Comparison of ENCODE assay signal across 10 cellular contexts in genomic region chr12:122412851-122413433, GRCh38. TPM values are rescaled to one million over a fixed set of nuclear protein-coding genes. Genes with fewer than 3 reads are reported as not detected.
DNase-seq lines count a peak whose midpoint lies in the region; ATAC-seq, FAIRE-seq and TF ChIP-seq lines count a peak whose summit lies in the region.
"Had no signal": no experiment of that assay in that cellular context is flagged by ENCODE, and none has a peak within 500 bp of the region (broad histone marks: within the 10 kb centered on the region; RNA-seq: fewer than 3 reads in every experiment).

No MANE protein-coding gene starts in this region.

- H3K4me2 ChIP-seq in K562 (ENCODE audit: insufficient read depth, low read length) = no peak overlapping the region
- H3K4me2 ChIP-seq in mesendoderm (ENCODE audit: low read length) = no peak overlapping the region

- no peak overlapping the region for H2AK5ac ChIP-seq in mesendoderm (ENCODE audit: low read length)

- H3K27ac ChIP-seq in K562 (ENCODE audit: extremely low read depth, low read depth, low read length) (no peak overlapping the region; the same call in 2 of the 3 replicates), mesendoderm (ENCODE audit: low read depth, low read length) (no peak overlapping the region)
- H3K27ac ChIP-seq: RWPE1 had no signal

- no peak for ATAC-seq in K562
- ATAC-seq in HG03039 (IDR thresholded peaks at IDR 0.05; ENCODE audit: unreplicated experiment) = no peak
- ATAC-seq in GM18909 (IDR thresholded peaks at IDR 0.05; ENCODE audit: poor library complexity, unreplicated experiment) = no peak

- H2BK5ac ChIP-seq in mesendoderm (ENCODE audit: low read length) = no peak overlapping the region

- no peaks in the 10 kb centered on the region for H3K9me3 Mint-ChIP-seq in HFFc6
- no peaks in the 10 kb centered on the region for H3K9me3 Mint-ChIP-seq in osteocyte (ENCODE audit: unreplicated experiment)

- H2BK120ac ChIP-seq in mesendoderm (ENCODE audit: low read depth, low read length) = no peak overlapping the region

- peak; percentile 11 for DNase-seq in CD1c-positive myeloid dendritic cell (ENCODE audit: extremely low spot score)
- DNase-seq in HFFc6 = no peak
- no peak for DNase-seq in K562 (ENCODE audit: extremely low read depth in 1 of 4, low spot score in 3 of 4)
- no peak for DNase-seq in osteocyte (ENCODE audit: extremely low spot score, unreplicated experiment)
- no peak for DNase-seq in mesendoderm
- DNase-seq in NCI-H1417 (lab: John Stamatoyannopoulos, UW) = no peak
- DNase-seq: DMS79 treated with DMSO at 0.1 percent for 48 hours had no signal

- H4K8ac ChIP-seq in mesendoderm (ENCODE audit: low read depth, low read length) = no peak overlapping the region

- no peak overlapping the region for H3K56ac ChIP-seq in mesendoderm (ENCODE audit: low read length)

- H3K4ac ChIP-seq in mesendoderm (ENCODE audit: low read depth, low read length) = no peak overlapping the region

- no peak overlapping the region for H4K5ac ChIP-seq in mesendoderm (ENCODE audit: low read length)

- intact Hi-C loops in K562 (cut with micrococcal nuclease) = no loop called here

- no peak overlapping the region for H3K23ac ChIP-seq in mesendoderm (ENCODE audit: low read length)

- no peak overlapping the region for H2AFZ ChIP-seq in K562 (ENCODE audit: low read depth, low read length)

- no peak overlapping the region for H3K18ac ChIP-seq in mesendoderm (ENCODE audit: low read length)

- H3K27me3 Mint-ChIP-seq in HFFc6 (ENCODE audit: insufficient read depth) (no peaks in the 10 kb centered on the region; the same call in 1 of the 2 replicates), osteocyte (ENCODE audit: unreplicated experiment) (no peaks in the 10 kb centered on the region)

- no peak for TF ChIP-seq POLR2A in K562 (conservative IDR thresholded peaks at IDR 0.05)

- peaks cover 19% of the 10 kb centered on the region for H3K4me1 Mint-ChIP-seq in HFFc6 (ENCODE audit: low read depth)
- H3K4me1 Mint-ChIP-seq in osteocyte (ENCODE audit: unreplicated experiment) = peaks cover 32% of the 10 kb centered on the region

- BruUV-seq in K562 (replicated peaks; lab: Mats Ljungman, UMichigan) = TSS peak; percentile 14

- H3K9me3 ChIP-seq in K562 (replicated peaks; ENCODE audit: control insufficient read depth, insufficient read depth, low read depth, low read length) = no peaks in the 10 kb centered on the region

- H3K4me1 ChIP-seq in K562 (replicated peaks in 1 of 2; ENCODE audit: control insufficient read depth in 2 of 2, insufficient read depth in 2 of 2, low read length in 2 of 2) (no peaks in the 10 kb centered on the region), mesendoderm (ENCODE audit: control insufficient read depth, low read depth, low read length) (no peaks in the 10 kb centered on the region)

- no peaks in the 10 kb centered on the region for H4K20me1 ChIP-seq in K562 (replicated peaks; ENCODE audit: control insufficient read depth, insufficient read depth, low read length)

- no peaks in the 10 kb centered on the region; the same call in 1 of the 2 replicates for H3K36me3 Mint-ChIP-seq in HFFc6 (ENCODE audit: low read depth)
- no peaks in the 10 kb centered on the region for H3K36me3 Mint-ChIP-seq in osteocyte (ENCODE audit: unreplicated experiment)

- no peaks in the 10 kb centered on the region for H3K9me1 ChIP-seq in K562 (ENCODE audit: control insufficient read depth, insufficient read depth, low read length)

- POLR2A ChIA-PET in K562 (lab: Yijun Ruan, JAX) = interaction anchor here (1.0 to 1.7 kb wide), 6 partner anchors 9 to 36 kb away, joined by 3 to 12 read pairs (median 6); partner anchors contain the start of gene CLIP1

- H2BK15ac ChIP-seq in mesendoderm (replicated peaks; ENCODE audit: low read depth) = no peak overlapping the region

- H3K79me2 ChIP-seq in K562 (ENCODE audit: control insufficient read depth, insufficient read depth, low read length) (peaks cover 33% of the 10 kb centered on the region), mesendoderm (ENCODE audit: control insufficient read depth, insufficient read depth, low read length) (peaks cover 2% of the 10 kb centered on the region)

- H3K79me1 ChIP-seq in mesendoderm (ENCODE audit: low read length) = peaks cover 3% of the 10 kb centered on the region

- no peak for TF ChIP-seq RAD21 in K562 (CRISPR knock-in tag; conservative IDR thresholded peaks at IDR 0.05 in 1 of 2, IDR thresholded peaks at IDR 0.05 in 1 of 2)

- no peaks in the 10 kb centered on the region for H3K27me3 ChIP-seq in K562 (ENCODE audit: control insufficient read depth in 2 of 2, insufficient read depth in 2 of 2, low read length in 2 of 2)
- no peaks in the 10 kb centered on the region for H3K27me3 ChIP-seq in mesendoderm (ENCODE audit: insufficient read depth, low read length, poor library complexity)

- no peak for TF ChIP-seq EP300 in K562 (IDR thresholded peaks at IDR 0.05; ENCODE audit: low read length)

- H3K9ac ChIP-seq in K562 (ENCODE audit: insufficient read depth in 1 of 2, low read depth in 2 of 2, low read length in 2 of 2) (no peak overlapping the region), mesendoderm (ENCODE audit: low read length) (no peak overlapping the region)

- no peak for TF ChIP-seq CTCF in HFFc6 (IDR thresholded peaks at IDR 0.05)
- no peak for TF ChIP-seq CTCF in K562 (IDR thresholded peaks at IDR 0.05 in 2 of 3, conservative IDR thresholded peaks at IDR 0.05 in 1 of 3; ENCODE audit: insufficient read depth in 2 of 3, low read depth in 1 of 3, low read length in 3 of 3)
- TF ChIP-seq CTCF in osteocyte (IDR thresholded peaks at IDR 0.05) = no peak

- H3K36me3 ChIP-seq in K562 (ENCODE audit: control insufficient read depth, insufficient read depth, low read length) (no peaks in the 10 kb centered on the region), mesendoderm (ENCODE audit: control insufficient read depth, insufficient read depth, low read length) (no peaks in the 10 kb centered on the region)

- H3K4me3 ChIP-seq in K562 (no peak overlapping the region), mesendoderm (ENCODE audit: low read length) (no peak overlapping the region)

- FAIRE-seq in K562 (lab: Jason Lieb, UNC) = no peak

- H3K4me3 Mint-ChIP-seq in HFFc6 (no peak overlapping the region), osteocyte (ENCODE audit: unreplicated experiment) (peak overlapping the region; percentile 14)

- CTCF ChIA-PET in K562 (lab: Yijun Ruan, JAX; ENCODE audit: low intra/inter-chr PET ratio) = no interaction called here

- 71% methylated on average over 4 of the region's 4 CpGs for WGBS in K562 (ENCODE audit: insufficient coverage, low coverage, missing lambda C conversion rate)
- WGBS in mesendoderm (ENCODE audit: extremely low coverage, insufficient coverage, low lambda C conversion rate) = no CpG with 5 or more reads among the region's 4 CpGs

- H3K27ac Mint-ChIP-seq in HFFc6 (peak overlapping the region; percentile 49), osteocyte (ENCODE audit: unreplicated experiment) (peak overlapping the region; percentile 84)

- in situ Hi-C loops in K562 (cut with MboI) = no loop called here

TF ChIP-seq in K562, 482 proteins besides CTCF, POLR2A, EP300 and RAD21 (continues in another document):
- TF ChIP-seq, protein P1, sequence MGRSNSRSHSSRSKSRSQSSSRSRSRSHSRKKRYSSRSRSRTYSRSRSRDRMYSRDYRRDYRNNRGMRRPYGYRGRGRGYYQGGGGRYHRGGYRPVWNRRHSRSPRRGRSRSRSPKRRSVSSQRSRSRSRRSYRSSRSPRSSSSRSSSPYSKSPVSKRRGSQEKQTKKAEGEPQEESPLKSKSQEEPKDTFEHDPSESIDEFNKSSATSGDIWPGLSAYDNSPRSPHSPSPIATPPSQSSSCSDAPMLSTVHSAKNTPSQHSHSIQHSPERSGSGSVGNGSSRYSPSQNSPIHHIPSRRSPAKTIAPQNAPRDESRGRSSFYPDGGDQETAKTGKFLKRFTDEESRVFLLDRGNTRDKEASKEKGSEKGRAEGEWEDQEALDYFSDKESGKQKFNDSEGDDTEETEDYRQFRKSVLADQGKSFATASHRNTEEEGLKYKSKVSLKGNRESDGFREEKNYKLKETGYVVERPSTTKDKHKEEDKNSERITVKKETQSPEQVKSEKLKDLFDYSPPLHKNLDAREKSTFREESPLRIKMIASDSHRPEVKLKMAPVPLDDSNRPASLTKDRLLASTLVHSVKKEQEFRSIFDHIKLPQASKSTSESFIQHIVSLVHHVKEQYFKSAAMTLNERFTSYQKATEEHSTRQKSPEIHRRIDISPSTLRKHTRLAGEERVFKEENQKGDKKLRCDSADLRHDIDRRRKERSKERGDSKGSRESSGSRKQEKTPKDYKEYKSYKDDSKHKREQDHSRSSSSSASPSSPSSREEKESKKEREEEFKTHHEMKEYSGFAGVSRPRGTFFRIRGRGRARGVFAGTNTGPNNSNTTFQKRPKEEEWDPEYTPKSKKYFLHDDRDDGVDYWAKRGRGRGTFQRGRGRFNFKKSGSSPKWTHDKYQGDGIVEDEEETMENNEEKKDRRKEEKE (IDR thresholded peaks at IDR 0.05; ENCODE audit: borderline replicate concordance in 1 of 2, control insufficient read depth in 1 of 2, low read depth in 2 of 2, low read length in 1 of 2) = no peak
- no peak for TF ChIP-seq NR2C2 (CRISPR knock-in tag; IDR thresholded peaks at IDR 0.05)
- TF ChIP-seq NR2C2 (tag; IDR thresholded peaks at IDR 0.05) = 0 out of 2 replicates have a peak, but pooled peaks have one; percentile 21
- no peak for TF ChIP-seq ZEB2 (IDR thresholded peaks at IDR 0.05)

RNA-seq across cellular contexts. Expression of gene CLIP1, which starts 9.5 kb away (rescaled TPM):
- 10 to 100 TPM; 62.5 to 71.9 (median 69.1) TPM for total RNA-seq in HFFc6 (2021; fragmentation: NEBNext Ultra II Directional; extraction: Animal tissue kit (Norgen Biotek cat#: 25700))
- 77.3 and 128 TPM in 2 replicates for total RNA-seq in K562 (2011; cell fraction: chromatin; rRNA removed; ENCODE audit: low replicate concordance)
- total RNA-seq in K562 (2011; cell fraction: nucleolus; rRNA removed) = 38.0 and 40.8 TPM in 2 replicates
- total RNA-seq in K562 (2011; cell fraction: nucleoplasm; rRNA removed) = 61.1 and 81.7 TPM in 2 replicates
- 19.7 and 20.1 TPM in 2 replicates for total RNA-seq in K562 (2014; rRNA removed)
- 29.6 and 39.5 TPM in 2 replicates for total RNA-seq in K562 (2014; rRNA removed; fragmentation: Illumina TruSeq; extraction: Trizol)
- 33.3 and 33.9 TPM in 2 replicates for total RNA-seq in K562 (2015; rRNA removed; fragmentation: Illumina TruSeq; extraction: Trizol)
- total RNA-seq in K562 (2021) = 24.9 and 27.8 TPM in 2 replicates
- 31.9 and 34.5 TPM in 2 replicates for polyA plus RNA-seq in K562 (2011; rRNA removed)
- polyA plus RNA-seq in K562 (2011; cell fraction: cytosol; rRNA removed) = 24.3 and 28.5 TPM in 2 replicates
- 31.9 and 33.0 TPM in 2 replicates for polyA plus RNA-seq in K562 (2011; cell fraction: nucleus; rRNA removed)
- 17.8 and 31.5 TPM in 2 replicates for polyA plus RNA-seq in K562 (2012)
- polyA plus RNA-seq in K562 (2014; fragmentation: Illumina TruSeq; extraction: Trizol) = 27.3 and 27.6 TPM in 2 replicates
- 1 to 10 TPM; 5.8 to 6.1 TPM for polyA plus RNA-seq in K562 (2014; fragmentation: Nextera tagmentation; extraction: Ambion mirVana)
- polyA plus RNA-seq in K562 (2014; rRNA removed) = 19.1 and 21.2 TPM in 2 replicates
- 48.7 and 54.3 TPM in 2 replicates for polyA minus RNA-seq in K562 (2011; rRNA and poly(A)+ RNA removed)
- polyA minus RNA-seq in K562 (2011; cell fraction: cytosol; rRNA and poly(A)+ RNA removed) = 16.9 and 22.4 TPM in 2 replicates
- polyA minus RNA-seq in K562 (2011; cell fraction: nucleus; rRNA and poly(A)+ RNA removed) = 17.0 and 35.5 TPM in 2 replicates
- 100.0 and 103 TPM in 2 replicates for total RNA-seq in osteocyte
- 32.3 TPM for polyA plus RNA-seq in mesendoderm (2013, experiment 1 of 2)
- polyA plus RNA-seq in mesendoderm (2013, experiment 2 of 2) = 31.8 TPM
